In the genomic region with DNA sequence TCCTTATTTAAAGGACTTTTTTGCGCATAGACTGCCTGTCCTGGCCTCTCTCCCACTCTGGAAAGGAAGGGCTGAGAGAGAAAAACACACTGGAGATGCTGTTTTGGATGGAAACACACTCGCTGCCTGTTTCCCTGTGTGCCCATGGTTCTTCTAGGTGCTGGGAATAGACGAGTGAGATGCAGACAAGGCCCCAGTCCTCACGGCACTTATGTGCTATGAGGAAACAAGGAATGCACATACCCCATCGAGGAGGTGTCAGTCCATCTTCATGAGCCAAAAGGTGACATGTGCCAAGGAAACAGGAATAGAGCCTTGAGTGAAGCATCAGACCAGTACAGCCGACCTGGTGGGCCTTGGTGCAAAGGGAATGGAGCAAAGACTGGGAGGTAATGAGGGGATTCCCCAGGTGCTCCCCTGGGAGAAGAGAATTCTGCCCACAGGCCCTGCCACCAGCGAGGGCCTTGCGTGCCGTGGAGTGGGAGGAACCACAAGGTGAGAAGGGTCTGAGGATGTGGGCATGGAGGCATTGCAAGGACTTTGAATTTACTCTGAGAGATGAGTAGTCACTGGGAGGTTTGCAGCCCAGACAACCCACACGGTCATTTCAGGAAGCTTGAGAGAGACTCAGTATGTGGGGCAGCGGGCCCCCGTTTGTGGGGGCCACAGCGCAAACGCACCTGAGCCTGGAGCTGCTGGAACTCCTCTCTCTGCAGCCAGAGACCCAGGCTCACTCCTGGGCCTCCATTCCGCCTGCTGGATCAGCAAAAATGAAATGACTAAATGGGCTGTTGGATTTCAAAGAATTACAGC, we compare ENCODE assay signal across 18 cellular contexts.
A peak's percentile ranks its signal among the peaks of the same experiment; 100 is the strongest.
DNase-seq lines count a peak whose midpoint lies in the region; ATAC-seq, FAIRE-seq and TF ChIP-seq lines count a peak whose summit lies in the region.
"Had no signal": no experiment of that assay in that cellular context is flagged by ENCODE, and none has a peak within 500 bp of the region (broad histone marks: within the 10 kb centered on the region; RNA-seq: fewer than 3 reads in every experiment).

No MANE protein-coding gene starts in this region.

- peak overlapping the region; percentile 44 for H2AFZ ChIP-seq in astrocyte (ENCODE audit: low read depth, low read length)

- H4K20me1 ChIP-seq in astrocyte (ENCODE audit: insufficient read depth, low read length) = no peaks in the 10 kb centered on the region

- H3K36me3 ChIP-seq in astrocyte (ENCODE audit: insufficient read depth, low read length) = no peaks in the 10 kb centered on the region
- H3K36me3 ChIP-seq in lung (ENCODE audit: control insufficient read depth in 2 of 2, insufficient read depth in 2 of 2, low read length in 2 of 2) = no peaks in the 10 kb centered on the region
- H3K36me3 ChIP-seq in spleen = no peaks in the 10 kb centered on the region
- H3K36me3 ChIP-seq: neutrophil had no signal

- H3K4me1 ChIP-seq in astrocyte (ENCODE audit: insufficient read depth, low read length) (peaks cover 10% of the 10 kb centered on the region), lung (ENCODE audit: control insufficient read depth in 2 of 2, insufficient read depth in 2 of 2, low read length in 2 of 2) (peaks cover 3 to 12% of the 10 kb centered on the region in 2 donors), spleen (peaks cover 0 to 21% (median 15%) of the 10 kb centered on the region in 6 donors)

- H3K27ac ChIP-seq in astrocyte (ENCODE audit: low read depth, low read length) (peak overlapping the region; percentile 78), lung (ENCODE audit: low read depth in 1 of 2, low read length in 1 of 2) (peak overlapping the region; percentile 28 to 58), spleen (peak overlapping the region in 7 of 8 donors; percentile 3 to 68 (median 52))
- H3K27ac ChIP-seq: neutrophil had no signal

- no peak for TF ChIP-seq CTCF in astrocyte (IDR thresholded peaks at IDR 0.05; ENCODE audit: insufficient read depth, low read depth, low read length)
- no peak for TF ChIP-seq CTCF in lung (IDR thresholded peaks at IDR 0.05; ENCODE audit: control extremely low read depth, extremely low read depth)
- TF ChIP-seq CTCF in spleen (IDR thresholded peaks at IDR 0.05 in 8 of 11, conservative IDR thresholded peaks at IDR 0.05 in 3 of 11) = no peak

- peaks cover 3% of the 10 kb centered on the region for H3K36me3 Mint-ChIP-seq in astrocyte (ENCODE audit: low read depth, unreplicated experiment)

- no peak for TF ChIP-seq POLR2A in spleen (IDR thresholded peaks at IDR 0.05)

- peaks cover 20% of the 10 kb centered on the region for H3K4me1 Mint-ChIP-seq in astrocyte (ENCODE audit: low read depth, unreplicated experiment)
- H3K4me1 Mint-ChIP-seq: B cell had no signal

- H3K4me3 ChIP-seq in astrocyte (ENCODE audit: insufficient read depth, low read depth, low read length) = no peak overlapping the region
- H3K4me3 ChIP-seq in lung = no peak overlapping the region
- no peak overlapping the region for H3K4me3 ChIP-seq in spleen

- DNase-seq in EH (ENCODE audit: low read depth) (peak; percentile 47), astrocyte (ENCODE audit: low read depth) (no peak), lung (ENCODE audit: low spot score) (no peak), spleen (no peak), iPS-NIHi11 (ENCODE audit: low spot score) (no peak), cortex of kidney (lab: John Stamatoyannopoulos, UW) (no peak)
- DNase-seq: activated CD4-positive, alpha-beta T cell treated with anti-CD3 and anti-CD28 coated beads, Interleukin-2, amount 50 U/mL, for 4 hours; activated effector memory CD4-positive, alpha-beta T cell treated with Interleukin-2 at 50 U/mL for 16 hours; DMS153; H7; Karpas-422; NCI-H1694; NCI-H524 treated with DMSO at 0.1 percent for 48 hours had no signal

- H3K79me2 ChIP-seq in astrocyte (ENCODE audit: insufficient read depth, low read length) = no peaks in the 10 kb centered on the region

- WGBS in lung, 2 donors = 85 to 86% methylated on average over 15 of the region's 15 CpGs
- WGBS in spleen, 5 donors = 75 to 89% (median 88%) methylated on average over 14 to 15 of the region's 15 CpGs

- H3K4me2 ChIP-seq in astrocyte (ENCODE audit: low read length) = peak overlapping the region; percentile 41

- no peaks in the 10 kb centered on the region for H3K27me3 Mint-ChIP-seq in astrocyte (ENCODE audit: low read depth, unreplicated experiment)

- H3K9me3 ChIP-seq in astrocyte (ENCODE audit: insufficient read depth, low read depth, low read length) = no peaks in the 10 kb centered on the region
- no peaks in the 10 kb centered on the region for H3K9me3 ChIP-seq in lung (ENCODE audit: control insufficient read depth in 2 of 2, insufficient read depth in 1 of 2, low read length in 1 of 2)
- H3K9me3 ChIP-seq in spleen = peaks cover 0 to 8% (median 0%) of the 10 kb centered on the region in 8 donors
- H3K9me3 ChIP-seq: neutrophil had no signal

- H3K27ac Mint-ChIP-seq in astrocyte (ENCODE audit: unreplicated experiment) = peak overlapping the region; percentile 92
- H3K27ac Mint-ChIP-seq: B cell had no signal

- H3K27me3 ChIP-seq in astrocyte (ENCODE audit: insufficient read depth, low read length) (no peaks in the 10 kb centered on the region), lung (ENCODE audit: control insufficient read depth, insufficient read depth) (no peaks in the 10 kb centered on the region), spleen (replicated peaks in 1 of 7) (no peaks in the 10 kb centered on the region)
- H3K27me3 ChIP-seq: neutrophil had no signal

- H3K4me3 Mint-ChIP-seq in astrocyte (ENCODE audit: unreplicated experiment) = no peak overlapping the region
- H3K4me3 Mint-ChIP-seq: B cell had no signal

- ATAC-seq in lung (ENCODE audit: insufficient read depth, low FRiP score) (no peak), HG02678 (IDR thresholded peaks at IDR 0.05; ENCODE audit: unreplicated experiment) (no peak), GM18520 (IDR thresholded peaks at IDR 0.05; ENCODE audit: unreplicated experiment) (no peak)

- peak overlapping the region; percentile 65 for H3K9ac ChIP-seq in astrocyte (ENCODE audit: low read length)

- H3K9me3 Mint-ChIP-seq in astrocyte (ENCODE audit: unreplicated experiment) = peaks cover 11% of the 10 kb centered on the region

- intact Hi-C loops in spleen (cut with DNase I; ENCODE audit: low total_unique reads) = no loop called here

- FAIRE-seq in astrocyte (lab: Jason Lieb, UNC) = no peak
- FAIRE-seq: endometrium had no signal
